13 cellular contexts compared by ENCODE assay signal in genomic region chr21:25503981-25504380, GRCh38.
"Had no signal": no experiment of that assay in that cellular context is flagged by ENCODE, and none has a peak within 500 bp of the region (broad histone marks: within the 10 kb centered on the region; RNA-seq: fewer than 3 reads in every experiment).

No MANE protein-coding gene starts in this region.

- H3K9me3 Mint-ChIP-seq: central memory CD8-positive, alpha-beta T cell had no signal

- FAIRE-seq: endometrium, TTC549 had no signal

- H3K27ac Mint-ChIP-seq: T-helper 2 cell treated with Interferon-gamma antibody and Interleukin-4, amounts not matched to agents 5 μg/mL and 100 μg/mL, for 36 hours had no signal

- DNase-seq: activated effector memory CD4-positive, alpha-beta T cell treated with anti-CD3 and anti-CD28 coated beads, Interleukin-2, amount 50 U/mL, for 16 hours; gastrocnemius medialis; head of caudate nucleus; left ventricle myocardium inferior; mammary epithelial cell; midbrain; right cardiac atrium; SHP77; upper lobe of right lung had no signal

- H3K4me1 Mint-ChIP-seq: central memory CD8-positive, alpha-beta T cell had no signal

- ATAC-seq: gastrocnemius medialis, right cardiac atrium, upper lobe of right lung had no signal

- H3K4me3 Mint-ChIP-seq: central memory CD8-positive, alpha-beta T cell; T-helper 2 cell treated with Interferon-gamma antibody and Interleukin-4, amounts not matched to agents 5 μg/mL and 100 μg/mL, for 36 hours had no signal
